8 cellular contexts compared by ENCODE assay signal in genomic region chr1:66332524-66332853, GRCh38.
A peak's percentile ranks its signal among the peaks of the same experiment; 100 is the strongest.
DNase-seq lines count a peak whose midpoint lies in the region; ATAC-seq lines count a peak whose summit lies in the region.

No MANE protein-coding gene starts in this region.

- H3K4me3 Mint-ChIP-seq in activated naive CD8-positive, alpha-beta T cell treated with anti-CD3 and anti-CD28 coated beads, Interleukin-2, amount 50 U/mL, for 24 hours = peak overlapping the region; percentile 94
- H3K4me3 Mint-ChIP-seq in immature natural killer cell = peak overlapping the region; percentile 89 to 100 (median 92)
- peak overlapping the region; percentile 85 to 97 for H3K4me3 Mint-ChIP-seq in stimulated activated naive CD8-positive, alpha-beta T cell treated with anti-CD3 and anti-CD28 coated beads, Interleukin-15, amount 100 ng/mL, for 72 hours

- H3K36me3 ChIP-seq in HAP-1 (replicated peaks) = no peaks in the 10 kb centered on the region

- H3K4me3 ChIP-seq in HAP-1 = peak overlapping the region; percentile 17

- in situ Hi-C loops in HAP-1 (cut with MboI; ENCODE audit: low sequenced_read_pairs) = no loop called here

- H3K9me3 ChIP-seq in HAP-1 = no peaks in the 10 kb centered on the region

- H3K9me3 Mint-ChIP-seq in activated naive CD8-positive, alpha-beta T cell treated with anti-CD3 and anti-CD28 coated beads, Interleukin-2, amount 50 U/mL, for 24 hours = no peaks in the 10 kb centered on the region
- no peaks in the 10 kb centered on the region for H3K9me3 Mint-ChIP-seq in immature natural killer cell
- no peaks in the 10 kb centered on the region for H3K9me3 Mint-ChIP-seq in stimulated activated naive CD8-positive, alpha-beta T cell treated with anti-CD3 and anti-CD28 coated beads, Interleukin-15, amount 100 ng/mL, for 72 hours

- peak overlapping the region; percentile 95 for H3K27ac Mint-ChIP-seq in activated naive CD8-positive, alpha-beta T cell treated with anti-CD3 and anti-CD28 coated beads, Interleukin-2, amount 50 U/mL, for 24 hours
- peak overlapping the region; percentile 73 to 99 (median 87) for H3K27ac Mint-ChIP-seq in immature natural killer cell
- peak overlapping the region; percentile 95 to 98 for H3K27ac Mint-ChIP-seq in stimulated activated naive CD8-positive, alpha-beta T cell treated with anti-CD3 and anti-CD28 coated beads, Interleukin-15, amount 100 ng/mL, for 72 hours

- no peaks in the 10 kb centered on the region for H3K27me3 Mint-ChIP-seq in activated naive CD8-positive, alpha-beta T cell treated with anti-CD3 and anti-CD28 coated beads, Interleukin-2, amount 50 U/mL, for 24 hours
- H3K27me3 Mint-ChIP-seq in immature natural killer cell (ENCODE audit: low read depth in 3 of 3) = peaks cover 4 to 17% (median 14%) of the 10 kb centered on the region in 3 donors
- no peaks in the 10 kb centered on the region for H3K27me3 Mint-ChIP-seq in stimulated activated naive CD8-positive, alpha-beta T cell treated with anti-CD3 and anti-CD28 coated beads, Interleukin-15, amount 100 ng/mL, for 72 hours

- DNase-seq in HAP-1 (ENCODE audit: low spot score in 2 of 2) = no peak
- no peak for DNase-seq in activated naive CD8-positive, alpha-beta T cell treated with anti-CD3 and anti-CD28 coated beads, Interleukin-2, amount 50 U/mL, for 24 hours
- DNase-seq in immature natural killer cell = no peak
- no peak for DNase-seq in stimulated activated naive CD8-positive, alpha-beta T cell treated with anti-CD3 and anti-CD28 coated beads, Interleukin-15, amount 100 ng/mL, for 72 hours
- DNase-seq in foreskin melanocyte = no peak
- DNase-seq in NCI-H1092 (lab: John Stamatoyannopoulos, UW) = no peak
- no peak for DNase-seq in hippocampal formation (lab: John Stamatoyannopoulos, UW)

- H3K4me1 ChIP-seq in HAP-1 = peaks cover 36% of the 10 kb centered on the region

- no peak for ATAC-seq in activated naive CD8-positive, alpha-beta T cell treated with anti-CD3 and anti-CD28 coated beads, Interleukin-2, amount 50 U/mL, for 24 hours
- no peak for ATAC-seq in stimulated activated naive CD8-positive, alpha-beta T cell treated with anti-CD3 and anti-CD28 coated beads, Interleukin-15, amount 100 ng/mL, for 72 hours
- ATAC-seq in HG03469 (IDR thresholded peaks at IDR 0.05; ENCODE audit: unreplicated experiment) = no peak

- peaks cover 68% of the 10 kb centered on the region for H3K4me1 Mint-ChIP-seq in activated naive CD8-positive, alpha-beta T cell treated with anti-CD3 and anti-CD28 coated beads, Interleukin-2, amount 50 U/mL, for 24 hours
- peaks cover 59 to 86% of the 10 kb centered on the region in 2 donors for H3K4me1 Mint-ChIP-seq in immature natural killer cell
- H3K4me1 Mint-ChIP-seq in stimulated activated naive CD8-positive, alpha-beta T cell treated with anti-CD3 and anti-CD28 coated beads, Interleukin-15, amount 100 ng/mL, for 72 hours = peaks cover 49% of the 10 kb centered on the region

- H3K27me3 ChIP-seq in HAP-1 (ENCODE audit: low read depth) = peaks cover 14% of the 10 kb centered on the region

- peaks cover 32% of the 10 kb centered on the region for H3K36me3 Mint-ChIP-seq in activated naive CD8-positive, alpha-beta T cell treated with anti-CD3 and anti-CD28 coated beads, Interleukin-2, amount 50 U/mL, for 24 hours (ENCODE audit: low read depth)
- peaks cover 0 to 5% (median 0%) of the 10 kb centered on the region in 3 donors for H3K36me3 Mint-ChIP-seq in immature natural killer cell
